ENCODE assay signal across 16 cellular contexts in the genomic region with DNA sequence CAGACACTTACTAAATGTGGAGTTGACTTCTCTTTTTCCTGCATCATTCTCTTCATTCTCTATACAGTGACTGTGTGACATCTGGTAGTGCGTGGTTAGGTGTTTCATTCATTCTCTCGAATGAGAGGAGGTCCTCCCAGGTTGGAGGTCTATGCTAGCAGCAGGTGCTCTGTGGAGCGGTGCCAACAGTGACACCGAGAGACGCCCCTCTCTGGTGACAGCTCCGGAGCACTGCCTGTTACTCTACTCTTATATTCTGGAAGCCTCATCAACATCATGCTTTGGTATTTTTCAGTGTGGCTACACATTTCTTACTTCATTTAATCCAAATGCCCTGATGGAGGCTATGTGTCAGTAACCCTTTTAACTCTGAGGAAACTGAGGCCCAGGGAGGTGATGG. TPM values are rescaled to one million over a fixed set of nuclear protein-coding genes. Genes with fewer than 3 reads are reported as not detected.
DNase-seq lines count a peak whose midpoint lies in the region; ATAC-seq and TF ChIP-seq lines count a peak whose summit lies in the region.
"Had no signal": no experiment of that assay in that cellular context is flagged by ENCODE, and none has a peak within 500 bp of the region (broad histone marks: within the 10 kb centered on the region; RNA-seq: fewer than 3 reads in every experiment).

No MANE protein-coding gene starts in this region.

- H3K9me2 ChIP-seq in HCT116 (ENCODE audit: insufficient read depth): no peaks in the 10 kb centered on the region

- no peak for TF ChIP-seq RAD21 in HCT116 (IDR thresholded peaks at IDR 0.05; ENCODE audit: low read depth)

- no peak overlapping the region for H3K4me3 ChIP-seq in HCT116 (replicated peaks in 1 of 2; ENCODE audit: low read depth in 1 of 2, low read length in 2 of 2)
- H3K4me3 ChIP-seq: PC-9 had no signal

- TF ChIP-seq CTCF in HCT116 (IDR thresholded peaks at IDR 0.05 in 2 of 3, conservative IDR thresholded peaks at IDR 0.05 in 1 of 3; ENCODE audit: borderline replicate concordance in 1 of 3, insufficient read depth in 1 of 3, low read depth in 2 of 3, low read length in 2 of 3): no peak

- BruUV-seq in HCT116 (replicated peaks; lab: Mats Ljungman, UMichigan): no TSS peak

- peaks cover 11 to 15% of the 10 kb centered on the region in 2 experiments; a peak in 3 of 4 replicates for H3K4me1 ChIP-seq in HCT116 (ENCODE audit: control insufficient read depth in 1 of 2, insufficient read depth in 2 of 2, low read length in 2 of 2)

- no peak for ATAC-seq in HCT116
- no peak for ATAC-seq in GM21825 (IDR thresholded peaks at IDR 0.05; ENCODE audit: unreplicated experiment)
- ATAC-seq in GM21367 (IDR thresholded peaks at IDR 0.05; ENCODE audit: unreplicated experiment): no peak

- H3K27ac ChIP-seq in HCT116 (ENCODE audit: low read depth, low read length): no peak overlapping the region
- H3K27ac ChIP-seq: 22Rv1, C4-2B, PC-9 had no signal

- no peaks in the 10 kb centered on the region for H4K20me1 ChIP-seq in HCT116 (ENCODE audit: insufficient read depth)

- POLR2A ChIA-PET in HCT116 (lab: Charles Lee): no interaction called here

- H3K9me3 ChIP-seq in HCT116 (ENCODE audit: control insufficient read depth in 1 of 2, insufficient read depth in 1 of 2, low read depth in 1 of 2, low read length in 2 of 2): no peaks in the 10 kb centered on the region

- CTCF ChIA-PET in HCT116 (lab: Charles Lee): interaction anchor here (1.5 to 1.6 kb wide), 2 partner anchors 9 to 75 kb away, joined by 3 to 4 read pairs; no protein-coding TSS in a partner anchor

- intact Hi-C loops in HCT116 (cut with micrococcal nuclease): loop anchor here (2.0 kb wide), 1 partner anchor 53 kb away; no protein-coding TSS in a partner anchor

- no peak overlapping the region for H3K4me2 ChIP-seq in HCT116 (ENCODE audit: low read length)
- H3K4me2 ChIP-seq: PC-9 had no signal

- peak overlapping the region; percentile 83 for H2AFZ ChIP-seq in HCT116 (ENCODE audit: low read depth, low read length, poor library complexity, severe bottlenecking)
- H2AFZ ChIP-seq: PC-9 had no signal

- DNase-seq in NCI-H1694 (lab: John Stamatoyannopoulos, UW) (peak; percentile 41), NCI-H1694 treated with DMSO at 0.1 percent for 48 hours (lab: John Stamatoyannopoulos, UW) (no peak), HCT116 (ENCODE audit: low read depth, low spot score) (no peak), NCI-H2171 treated with DMSO at 0.1 percent for 48 hours (lab: John Stamatoyannopoulos, UW) (peak; percentile 60), mesenteric fat pad (ENCODE audit: low spot score) (peak; percentile 16), NOMO-1 treated with DMSO at 0.1 percent for 48 hours (lab: John Stamatoyannopoulos, UW; ENCODE audit: unreplicated experiment) (no peak)
- DNase-seq: NCI-H1092, NCI-H1436, NCI-H2029, NCI-H524 treated with DMSO at 0.1 percent for 48 hours, PC-9 had no signal

- TF ChIP-seq POLR2A in HCT116 (IDR thresholded peaks at IDR 0.05; ENCODE audit: borderline replicate concordance, extremely low read depth, insufficient read depth, insufficient read length): no peak

- no peaks in the 10 kb centered on the region for H3K79me2 ChIP-seq in HCT116 (ENCODE audit: insufficient read depth, low read length)

- no peaks in the 10 kb centered on the region for H3K36me3 ChIP-seq in HCT116 (ENCODE audit: control insufficient read depth in 1 of 2, insufficient read depth in 2 of 2, low read length in 2 of 2)

- H3K27me3 ChIP-seq in HCT116 (ENCODE audit: insufficient read depth, low read length): no peaks in the 10 kb centered on the region

- RAD21 ChIA-PET in HCT116 (lab: Charles Lee; ENCODE audit: low non-redundant PET in 1 of 2, low total read pairs in 2 of 2, uncharacterized antibody in 2 of 2, unreplicated experiment in 2 of 2): no interaction called here

- H3K9ac ChIP-seq in HCT116 (ENCODE audit: low read length): no peak overlapping the region

TF ChIP-seq in HCT116, 20 proteins besides CTCF, POLR2A, EP300 and RAD21:
- TF ChIP-seq POLR2AphosphoS5 (IDR thresholded peaks at IDR 0.05; ENCODE audit: low read depth, low read length) (no peak), ELF1 (IDR thresholded peaks at IDR 0.05; ENCODE audit: borderline replicate concordance, low read depth) (no peak), CBX3 (IDR thresholded peaks at IDR 0.05; ENCODE audit: low read depth) (no peak), EGR1 (IDR thresholded peaks at IDR 0.05; ENCODE audit: low read depth) (no peak)
- TF ChIP-seq, protein P1, sequence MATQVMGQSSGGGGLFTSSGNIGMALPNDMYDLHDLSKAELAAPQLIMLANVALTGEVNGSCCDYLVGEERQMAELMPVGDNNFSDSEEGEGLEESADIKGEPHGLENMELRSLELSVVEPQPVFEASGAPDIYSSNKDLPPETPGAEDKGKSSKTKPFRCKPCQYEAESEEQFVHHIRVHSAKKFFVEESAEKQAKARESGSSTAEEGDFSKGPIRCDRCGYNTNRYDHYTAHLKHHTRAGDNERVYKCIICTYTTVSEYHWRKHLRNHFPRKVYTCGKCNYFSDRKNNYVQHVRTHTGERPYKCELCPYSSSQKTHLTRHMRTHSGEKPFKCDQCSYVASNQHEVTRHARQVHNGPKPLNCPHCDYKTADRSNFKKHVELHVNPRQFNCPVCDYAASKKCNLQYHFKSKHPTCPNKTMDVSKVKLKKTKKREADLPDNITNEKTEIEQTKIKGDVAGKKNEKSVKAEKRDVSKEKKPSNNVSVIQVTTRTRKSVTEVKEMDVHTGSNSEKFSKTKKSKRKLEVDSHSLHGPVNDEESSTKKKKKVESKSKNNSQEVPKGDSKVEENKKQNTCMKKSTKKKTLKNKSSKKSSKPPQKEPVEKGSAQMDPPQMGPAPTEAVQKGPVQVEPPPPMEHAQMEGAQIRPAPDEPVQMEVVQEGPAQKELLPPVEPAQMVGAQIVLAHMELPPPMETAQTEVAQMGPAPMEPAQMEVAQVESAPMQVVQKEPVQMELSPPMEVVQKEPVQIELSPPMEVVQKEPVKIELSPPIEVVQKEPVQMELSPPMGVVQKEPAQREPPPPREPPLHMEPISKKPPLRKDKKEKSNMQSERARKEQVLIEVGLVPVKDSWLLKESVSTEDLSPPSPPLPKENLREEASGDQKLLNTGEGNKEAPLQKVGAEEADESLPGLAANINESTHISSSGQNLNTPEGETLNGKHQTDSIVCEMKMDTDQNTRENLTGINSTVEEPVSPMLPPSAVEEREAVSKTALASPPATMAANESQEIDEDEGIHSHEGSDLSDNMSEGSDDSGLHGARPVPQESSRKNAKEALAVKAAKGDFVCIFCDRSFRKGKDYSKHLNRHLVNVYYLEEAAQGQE (IDR thresholded peaks at IDR 0.05; ENCODE audit: low read depth): no peak

RNA-seq across cellular contexts. Expression of a gene that starts 50.2 kb away (rescaled TPM):
- total RNA-seq in HCT116 (2021; ENCODE audit: unreplicated experiment) (0.74 TPM), mesenteric fat pad (69.4 TPM)
- 0.21 and 0.30 TPM in 2 replicates for polyA plus RNA-seq in HCT116 (2012)
- total RNA-seq: CD8-positive, alpha-beta memory T cell; PC-9 had no signal
- polyA plus RNA-seq: CD8-positive, alpha-beta memory T cell had no signal

Comparison
In these comparisons a context has a peak if more than half of its experiments do, and no peak if none do; other contexts are left out.
1. DNase-seq: peak in NCI-H1694 (single experiment), NCI-H2171 treated with DMSO at 0.1 percent for 48 hours (single experiment) and mesenteric fat pad (single experiment); none in NCI-H1694 treated with DMSO at 0.1 percent for 48 hours (single experiment), HCT116 (single experiment) and NOMO-1 treated with DMSO at 0.1 percent for 48 hours (single experiment).
2. RNA of a gene that starts 50.2 kb away (total RNA-seq): 69.4 TPM in mesenteric fat pad (single experiment); 0.74 TPM in HCT116 (single experiment); every median in the first group is over 10 times any median in the second.